Comparison of ENCODE assay signal across 26 cellular contexts in the genomic region with DNA sequence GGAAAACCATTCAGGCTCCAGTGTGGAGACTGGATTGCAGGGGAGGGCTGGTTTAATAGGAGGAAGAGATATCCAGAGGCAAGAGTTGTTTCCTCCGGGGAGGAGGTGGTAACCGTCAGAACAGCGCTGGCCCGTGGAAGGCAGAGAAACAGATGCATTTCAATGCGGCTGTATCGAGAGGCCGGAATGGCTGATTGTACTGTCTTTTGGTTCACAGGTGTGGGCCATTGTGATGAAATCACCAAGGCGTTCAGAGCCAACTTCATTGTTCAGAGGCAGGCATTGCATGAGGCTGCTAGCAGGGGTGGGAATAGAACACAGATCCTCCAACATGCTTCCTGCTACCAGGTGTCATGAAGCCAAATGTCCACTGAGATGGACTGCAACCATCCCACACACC. TPM values are rescaled to one million over a fixed set of nuclear protein-coding genes. Genes with fewer than 3 reads are reported as not detected.
"Had no signal": no experiment of that assay in that cellular context is flagged by ENCODE, and none has a peak within 500 bp of the region (broad histone marks: within the 10 kb centered on the region; RNA-seq: fewer than 3 reads in every experiment).

No MANE protein-coding gene starts in this region.

- H3K27ac ChIP-seq: coronary artery, esophagus squamous epithelium, heart right ventricle, lower lobe of right lung, parathyroid adenoma, right atrium auricular region, stomach, thyroid gland had no signal

- H3K9me3 ChIP-seq: esophagus squamous epithelium, lower lobe of right lung, right atrium auricular region, thyroid gland had no signal

- H2AFZ ChIP-seq: parathyroid adenoma had no signal

- H3K36me3 ChIP-seq: esophagus squamous epithelium, heart right ventricle, lower lobe of right lung, right atrium auricular region, stomach, thyroid gland had no signal

- H3K4me2 ChIP-seq: smooth muscle cell had no signal

- H3K9ac ChIP-seq: parathyroid adenoma had no signal

- ATAC-seq: effector memory CD8-positive, alpha-beta T cell; heart right ventricle; left ventricle myocardium superior; lower lobe of right lung; naive thymus-derived CD8-positive, alpha-beta T cell; sciatic nerve; stimulated activated effector memory CD8-positive, alpha-beta T cell treated with anti-CD3 and anti-CD28 coated beads, Interleukin-12 subunit alpha, Interleukin-12 subunit beta, amount 100 ng/mL, for 72 hours had no signal

- H3K4me1 ChIP-seq: esophagus squamous epithelium, heart right ventricle, lower lobe of right lung, parathyroid adenoma, right atrium auricular region, stomach, thyroid gland had no signal

- H3K79me2 ChIP-seq: parathyroid adenoma had no signal

- H3K27me3 ChIP-seq: esophagus squamous epithelium, right atrium auricular region, stomach, thyroid gland had no signal

- DNase-seq: effector memory CD8-positive, alpha-beta T cell; erythroblast; esophagus squamous epithelium; foreskin melanocyte; glutamatergic neuron; heart right ventricle; hippocampal formation; left ventricle myocardium superior; lower lobe of right lung; naive thymus-derived CD8-positive, alpha-beta T cell; stimulated activated CD4-positive, alpha-beta T cell treated with anti-CD3 and anti-CD28 coated beads, Interleukin-2, amount 100 ng/mL, for 24 hours; stimulated activated CD4-positive, alpha-beta T cell treated with anti-CD3 and anti-CD28 coated beads, Interleukin-4, amount 100 ng/mL, for 24 hours; stimulated activated naive CD4-positive, alpha-beta T cell treated with Interleukin-2 at 50 U/mL for 16 hours; stomach; thyroid gland had no signal

- H3K4me3 ChIP-seq: coronary artery, esophagus squamous epithelium, heart right ventricle, lower lobe of right lung, right atrium auricular region, smooth muscle cell, stomach, thyroid gland had no signal

RNA-seq across cellular contexts. Expression of a gene that starts 53.0 kb away (rescaled TPM):
- total RNA-seq: dermis microvascular lymphatic vessel endothelial cell; heart right ventricle; left ventricle myocardium superior; lower lobe of right lung; myocyte; naive thymus-derived CD8-positive, alpha-beta T cell; progenitor cell of endocrine pancreas; right atrium auricular region; smooth muscle cell; thyroid gland had no signal
- polyA plus RNA-seq: heart right ventricle; keratinocyte; naive thymus-derived CD8-positive, alpha-beta T cell; neural cell; smooth muscle cell; stomach had no signal
